In the genomic region with DNA sequence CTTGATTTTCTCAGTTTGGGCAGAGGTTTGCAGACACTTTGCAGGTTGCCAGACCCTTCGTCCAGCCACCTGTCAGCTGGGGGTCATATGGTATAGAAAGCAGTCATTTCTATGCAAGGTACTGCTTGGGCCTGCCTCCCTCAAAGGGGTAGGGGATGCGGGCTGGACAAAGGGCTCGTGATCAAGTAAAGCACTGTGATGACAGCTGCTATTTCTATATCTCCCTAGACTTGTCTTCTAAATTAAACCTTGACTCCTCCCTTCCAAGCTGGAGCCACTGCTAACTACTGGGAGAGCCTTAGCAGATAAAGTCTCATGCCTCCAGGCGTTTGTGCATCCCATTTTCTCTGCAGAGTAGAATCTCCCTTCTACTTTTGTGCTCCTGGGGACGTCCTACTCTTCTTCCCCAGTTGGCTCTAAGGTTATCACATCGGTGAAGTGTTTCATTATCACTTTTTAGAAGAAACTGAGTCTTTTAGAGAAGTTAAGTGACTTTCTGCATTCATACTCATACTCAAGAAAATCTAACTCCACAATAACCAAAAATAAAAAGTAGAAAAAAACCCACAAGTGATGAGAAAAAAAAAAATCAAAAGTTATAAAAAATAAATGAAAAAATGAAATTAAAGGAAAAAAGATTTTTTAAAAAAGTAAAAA, we compare ENCODE assay signal across 1 cellular context.
TF ChIP-seq lines count a peak whose summit lies in the region.

No MANE protein-coding gene starts in this region.

TF ChIP-seq in GM23338, 12 proteins besides CTCF, POLR2A, EP300 and RAD21 (continued from another document):
- TF ChIP-seq, protein P1, sequence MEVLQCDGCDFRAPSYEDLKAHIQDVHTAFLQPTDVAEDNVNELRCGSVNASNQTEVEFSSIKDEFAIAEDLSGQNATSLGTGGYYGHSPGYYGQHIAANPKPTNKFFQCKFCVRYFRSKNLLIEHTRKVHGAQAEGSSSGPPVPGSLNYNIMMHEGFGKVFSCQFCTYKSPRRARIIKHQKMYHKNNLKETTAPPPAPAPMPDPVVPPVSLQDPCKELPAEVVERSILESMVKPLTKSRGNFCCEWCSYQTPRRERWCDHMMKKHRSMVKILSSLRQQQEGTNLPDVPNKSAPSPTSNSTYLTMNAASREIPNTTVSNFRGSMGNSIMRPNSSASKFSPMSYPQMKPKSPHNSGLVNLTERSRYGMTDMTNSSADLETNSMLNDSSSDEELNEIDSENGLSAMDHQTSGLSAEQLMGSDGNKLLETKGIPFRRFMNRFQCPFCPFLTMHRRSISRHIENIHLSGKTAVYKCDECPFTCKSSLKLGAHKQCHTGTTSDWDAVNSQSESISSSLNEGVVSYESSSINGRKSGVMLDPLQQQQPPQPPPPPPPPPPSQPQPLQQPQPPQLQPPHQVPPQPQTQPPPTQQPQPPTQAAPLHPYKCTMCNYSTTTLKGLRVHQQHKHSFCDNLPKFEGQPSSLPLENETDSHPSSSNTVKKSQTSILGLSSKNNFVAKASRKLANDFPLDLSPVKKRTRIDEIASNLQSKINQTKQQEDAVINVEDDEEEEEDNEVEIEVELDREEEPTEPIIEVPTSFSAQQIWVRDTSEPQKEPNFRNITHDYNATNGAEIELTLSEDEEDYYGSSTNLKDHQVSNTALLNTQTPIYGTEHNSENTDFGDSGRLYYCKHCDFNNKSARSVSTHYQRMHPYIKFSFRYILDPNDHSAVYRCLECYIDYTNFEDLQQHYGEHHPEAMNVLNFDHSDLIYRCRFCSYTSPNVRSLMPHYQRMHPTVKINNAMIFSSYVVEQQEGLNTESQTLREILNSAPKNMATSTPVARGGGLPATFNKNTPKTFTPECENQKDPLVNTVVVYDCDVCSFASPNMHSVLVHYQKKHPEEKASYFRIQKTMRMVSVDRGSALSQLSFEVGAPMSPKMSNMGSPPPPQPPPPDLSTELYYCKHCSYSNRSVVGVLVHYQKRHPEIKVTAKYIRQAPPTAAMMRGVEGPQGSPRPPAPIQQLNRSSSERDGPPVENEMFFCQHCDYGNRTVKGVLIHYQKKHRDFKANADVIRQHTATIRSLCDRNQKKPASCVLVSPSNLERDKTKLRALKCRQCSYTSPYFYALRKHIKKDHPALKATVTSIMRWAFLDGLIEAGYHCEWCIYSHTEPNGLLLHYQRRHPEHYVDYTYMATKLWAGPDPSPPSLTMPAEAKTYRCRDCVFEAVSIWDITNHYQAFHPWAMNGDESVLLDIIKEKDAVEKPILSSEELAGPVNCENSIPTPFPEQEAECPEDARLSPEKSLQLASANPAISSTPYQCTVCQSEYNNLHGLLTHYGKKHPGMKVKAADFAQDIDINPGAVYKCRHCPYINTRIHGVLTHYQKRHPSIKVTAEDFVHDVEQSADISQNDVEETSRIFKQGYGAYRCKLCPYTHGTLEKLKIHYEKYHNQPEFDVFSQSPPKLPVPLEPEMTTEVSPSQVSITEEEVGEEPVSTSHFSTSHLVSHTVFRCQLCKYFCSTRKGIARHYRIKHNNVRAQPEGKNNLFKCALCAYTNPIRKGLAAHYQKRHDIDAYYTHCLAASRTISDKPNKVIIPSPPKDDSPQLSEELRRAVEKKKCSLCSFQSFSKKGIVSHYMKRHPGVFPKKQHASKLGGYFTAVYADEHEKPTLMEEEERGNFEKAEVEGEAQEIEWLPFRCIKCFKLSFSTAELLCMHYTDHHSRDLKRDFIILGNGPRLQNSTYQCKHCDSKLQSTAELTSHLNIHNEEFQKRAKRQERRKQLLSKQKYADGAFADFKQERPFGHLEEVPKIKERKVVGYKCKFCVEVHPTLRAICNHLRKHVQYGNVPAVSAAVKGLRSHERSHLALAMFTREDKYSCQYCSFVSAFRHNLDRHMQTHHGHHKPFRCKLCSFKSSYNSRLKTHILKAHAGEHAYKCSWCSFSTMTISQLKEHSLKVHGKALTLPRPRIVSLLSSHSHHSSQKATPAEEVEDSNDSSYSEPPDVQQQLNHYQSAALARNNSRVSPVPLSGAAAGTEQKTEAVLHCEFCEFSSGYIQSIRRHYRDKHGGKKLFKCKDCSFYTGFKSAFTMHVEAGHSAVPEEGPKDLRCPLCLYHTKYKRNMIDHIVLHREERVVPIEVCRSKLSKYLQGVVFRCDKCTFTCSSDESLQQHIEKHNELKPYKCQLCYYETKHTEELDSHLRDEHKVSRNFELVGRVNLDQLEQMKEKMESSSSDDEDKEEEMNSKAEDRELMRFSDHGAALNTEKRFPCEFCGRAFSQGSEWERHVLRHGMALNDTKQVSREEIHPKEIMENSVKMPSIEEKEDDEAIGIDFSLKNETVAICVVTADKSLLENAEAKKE (CRISPR knock-in tag; IDR thresholded peaks at IDR 0.05), result no peak
TF ChIP-seq in GM23338: peak in this region for 0.
